ENCODE assay signal across 15 cellular contexts in the genomic region with DNA sequence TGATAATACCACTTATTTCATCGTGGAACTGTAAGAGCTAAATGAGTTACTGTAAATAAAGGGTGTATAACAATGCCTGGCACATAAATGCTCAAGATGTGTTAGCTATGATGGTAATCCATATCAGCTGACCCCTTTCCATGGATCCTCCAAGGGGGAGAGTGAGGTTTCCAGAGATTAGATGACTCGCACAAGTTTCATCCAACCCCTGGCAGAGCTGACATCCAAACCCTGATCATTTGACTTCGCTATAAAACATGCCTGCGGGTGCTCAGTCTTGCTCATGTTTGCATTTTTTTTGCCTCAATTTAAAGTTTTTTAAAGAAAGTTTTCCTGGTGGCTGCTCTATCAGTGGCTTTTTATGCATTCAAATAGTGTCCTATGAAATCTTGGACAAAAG.
"Had no signal": no experiment of that assay in that cellular context is flagged by ENCODE, and none has a peak within 500 bp of the region (broad histone marks: within the 10 kb centered on the region; RNA-seq: fewer than 3 reads in every experiment).

No MANE protein-coding gene starts in this region.

- H3K4me3 ChIP-seq: cardiac muscle cell, esophagus muscularis mucosa, gastrocnemius medialis, pancreas, thyroid gland had no signal

- H3K4me1 ChIP-seq: pancreas, thyroid gland had no signal

- H3K27me3 ChIP-seq: cardiac muscle cell, gastrocnemius medialis, pancreas, thyroid gland had no signal

- ATAC-seq: activated CD4-positive, CD25-positive, alpha-beta regulatory T cell treated with anti-CD3 and anti-CD28 coated beads, Interleukin-2, amount 50 U/mL, for 24 hours; left lobe of liver; pancreas; stimulated activated memory B cell treated with anti-CD40 and anti-IgM and Interleukin-4, amounts not matched to agents 10 μg/mL and 1 μg/mL and 100 μg/mL, for 72 hours had no signal

- H3K9me3 ChIP-seq: esophagus muscularis mucosa, gastrocnemius medialis, pancreas, thyroid gland had no signal

- H3K36me3 ChIP-seq: cardiac muscle cell, esophagus muscularis mucosa, gastrocnemius medialis, pancreas, thyroid gland had no signal

- H3K27ac ChIP-seq: pancreas, thyroid gland had no signal

- DNase-seq: activated CD4-positive, alpha-beta T cell treated with anti-CD3 and anti-CD28 coated beads, Interleukin-2, amount 50 U/mL, for 1 hour; activated naive CD4-positive, alpha-beta T cell treated with Interleukin-2 at 50 U/mL for 16 hours; gastrocnemius medialis; islet precursor cell; naive B cell; pancreas; stimulated activated CD4-positive, alpha-beta T cell treated with anti-CD3 and anti-CD28 coated beads, Interleukin-2, amount 100 ng/mL, for 48 hours; T-helper 1 cell; T1000; thyroid gland had no signal
